In genomic region chr1:155018617-155019348, GRCh38 we compare ENCODE assay signal across 1 cellular context.
A peak's percentile ranks its signal among the peaks of the same experiment; 100 is the strongest.
TF ChIP-seq lines count a peak whose summit lies in the region.

No MANE protein-coding gene starts in this region.

TF ChIP-seq in HepG2, 621 proteins besides CTCF, POLR2A, EP300 and RAD21:
- TF ChIP-seq ZNF772 (CRISPR knock-in tag; IDR thresholded peaks at IDR 0.05) (no peak), RBM22 (optimal IDR thresholded peaks at IDR 0.05; ENCODE audit: low read length) (peak; percentile 44), MAFK (conservative IDR thresholded peaks at IDR 0.05 in 1 of 2, IDR thresholded peaks at IDR 0.05 in 1 of 2; ENCODE audit: low read length in 2 of 2) (peak; percentile 29 to 45; a peak in 3 of 4 replicates), POLR2G (IDR thresholded peaks at IDR 0.05; ENCODE audit: low read depth, low read length) (peak; percentile 22; the same call in 1 of the 2 replicates), MAFF (IDR thresholded peaks at IDR 0.05; ENCODE audit: low read depth, low read length) (peak; percentile 47; the same call in 1 of the 2 replicates)
TF ChIP-seq in HepG2: peak in this region for 4.
